24 cellular contexts compared by ENCODE assay signal in genomic region chr2:109158237-109158636, GRCh38.
"Had no signal": no experiment of that assay in that cellular context is flagged by ENCODE, and none has a peak within 500 bp of the region (broad histone marks: within the 10 kb centered on the region; RNA-seq: fewer than 3 reads in every experiment).

No MANE protein-coding gene starts in this region.

- H3K27ac ChIP-seq: neural progenitor cell, ovary, parathyroid adenoma, psoas muscle, right lobe of liver, sigmoid colon, stomach, thoracic aorta, thyroid gland, tibial nerve, upper lobe of left lung, vagina had no signal

- H3K4me2 ChIP-seq: neural progenitor cell had no signal

- H3K9me3 ChIP-seq: ovary, psoas muscle, right lobe of liver, sigmoid colon, stomach, thoracic aorta, thyroid gland, tibial nerve, upper lobe of left lung, vagina had no signal

- H3K4me1 ChIP-seq: parathyroid adenoma, right lobe of liver had no signal

- DNase-seq: occipital lobe; ovary; posterior cingulate gyrus; psoas muscle; right cardiac atrium; right lobe of liver; sigmoid colon; small intestine; stimulated activated CD4-positive, alpha-beta T cell treated with anti-CD3 and anti-CD28 coated beads, Interleukin-15, amount 100 ng/mL, for 24 hours; stimulated activated CD4-positive, alpha-beta T cell treated with anti-CD3 and anti-CD28 coated beads, Interleukin-2, amount 100 ng/mL, for 24 hours; stimulated activated CD4-positive, alpha-beta T cell treated with anti-CD3 and anti-CD28 coated beads, Interleukin-2, amount 100 ng/mL, for 48 hours; stimulated activated CD4-positive, alpha-beta T cell treated with anti-CD3 and anti-CD28 coated beads, Interleukin-4, amount 100 ng/mL, for 24 hours; stimulated activated naive B cell treated with anti-CD40 and anti-IgM and Interleukin-4, amounts not matched to agents 10 μg/mL and 1 μg/mL and 100 μg/mL, for 72 hours; stimulated activated naive CD4-positive, alpha-beta T cell treated with Interleukin-2 at 50 U/mL for 16 hours; stomach; thyroid gland; trophoblast cell; upper lobe of left lung had no signal

- H3K36me3 ChIP-seq: neural progenitor cell, ovary, right lobe of liver, sigmoid colon, stomach, thoracic aorta, thyroid gland, tibial nerve, upper lobe of left lung, vagina had no signal

- FAIRE-seq: small intestine had no signal

- H3K27me3 ChIP-seq: neural progenitor cell, ovary, right lobe of liver, sigmoid colon, stomach, thyroid gland, tibial nerve, upper lobe of left lung, vagina had no signal

- H3K9ac ChIP-seq: neural progenitor cell, parathyroid adenoma had no signal

- ATAC-seq: psoas muscle; right cardiac atrium; right lobe of liver; stimulated activated effector memory CD8-positive, alpha-beta T cell treated with anti-CD3 and anti-CD28 coated beads, Interleukin-12 subunit alpha, Interleukin-12 subunit beta, amount 100 ng/mL, for 72 hours; stimulated activated naive B cell treated with anti-CD40 and anti-IgM and Interleukin-4, amounts not matched to agents 10 μg/mL and 1 μg/mL and 100 μg/mL, for 72 hours had no signal

- H3K4me3 ChIP-seq: neural progenitor cell, ovary, psoas muscle, right lobe of liver, sigmoid colon, stomach, thoracic aorta, thyroid gland, tibial nerve, upper lobe of left lung, vagina had no signal
